Comparison of ENCODE assay signal across 17 cellular contexts in genomic region chr5:43646997-43647396, GRCh38. TPM values are rescaled to one million over a fixed set of nuclear protein-coding genes. Genes with fewer than 3 reads are reported as not detected.
A peak's percentile ranks its signal among the peaks of the same experiment; 100 is the strongest.
DNase-seq lines count a peak whose midpoint lies in the region; ATAC-seq and TF ChIP-seq lines count a peak whose summit lies in the region.
"Had no signal": no experiment of that assay in that cellular context is flagged by ENCODE, and none has a peak within 500 bp of the region (broad histone marks: within the 10 kb centered on the region; RNA-seq: fewer than 3 reads in every experiment).

No MANE protein-coding gene starts in this region.

- H3K27ac Mint-ChIP-seq in activated T-cell treated with anti-CD3 and anti-CD28 coated beads, Interleukin-2, amount 50 U/mL, for 24 hours, result peak overlapping the region; percentile 18
- H3K27ac Mint-ChIP-seq in osteocyte (ENCODE audit: unreplicated experiment), result peak overlapping the region; percentile 77
- no peak overlapping the region for H3K27ac Mint-ChIP-seq in natural killer cell treated with Interleukin-12 subunit alpha and Interleukin-12 subunit beta and Interleukin-15 and Interleukin-18, amount 100 ng/mL, for 72 hours
- H3K27ac Mint-ChIP-seq: natural killer cell had no signal

- no peak overlapping the region for H3K4me3 Mint-ChIP-seq in activated T-cell treated with anti-CD3 and anti-CD28 coated beads, Interleukin-2, amount 50 U/mL, for 24 hours
- H3K4me3 Mint-ChIP-seq in osteocyte (ENCODE audit: unreplicated experiment), result no peak overlapping the region
- no peak overlapping the region for H3K4me3 Mint-ChIP-seq in natural killer cell treated with Interleukin-12 subunit alpha and Interleukin-12 subunit beta and Interleukin-15 and Interleukin-18, amount 100 ng/mL, for 72 hours
- H3K4me3 Mint-ChIP-seq: natural killer cell had no signal

- no peak for ATAC-seq in natural killer cell treated with Interleukin-12 subunit alpha and Interleukin-12 subunit beta and Interleukin-15 and Interleukin-18, amount 100 ng/mL, for 72 hours
- ATAC-seq: body of pancreas, gastrocnemius medialis, natural killer cell had no signal

- H3K36me3 Mint-ChIP-seq in activated T-cell treated with anti-CD3 and anti-CD28 coated beads, Interleukin-2, amount 50 U/mL, for 24 hours (ENCODE audit: low read depth), result peaks cover 81% of the 10 kb centered on the region
- H3K36me3 Mint-ChIP-seq in osteocyte (ENCODE audit: unreplicated experiment), result peaks cover 27% of the 10 kb centered on the region
- peaks cover 7% of the 10 kb centered on the region for H3K36me3 Mint-ChIP-seq in natural killer cell treated with Interleukin-12 subunit alpha and Interleukin-12 subunit beta and Interleukin-15 and Interleukin-18, amount 100 ng/mL, for 72 hours

- in situ Hi-C loops in brain microvascular endothelial cell (cut with HindIII; ENCODE audit: low pct_ligation_motif_present, low sequenced_read_pairs), result no loop called here

- peaks cover 4% of the 10 kb centered on the region for H3K4me1 Mint-ChIP-seq in activated T-cell treated with anti-CD3 and anti-CD28 coated beads, Interleukin-2, amount 50 U/mL, for 24 hours (ENCODE audit: low read depth)
- peaks cover 60% of the 10 kb centered on the region for H3K4me1 Mint-ChIP-seq in osteocyte (ENCODE audit: unreplicated experiment)
- H3K4me1 Mint-ChIP-seq in natural killer cell treated with Interleukin-12 subunit alpha and Interleukin-12 subunit beta and Interleukin-15 and Interleukin-18, amount 100 ng/mL, for 72 hours (ENCODE audit: low read depth in 2 of 2), result no peaks in the 10 kb centered on the region

- no peaks in the 10 kb centered on the region for H3K27me3 ChIP-seq in brain microvascular endothelial cell (replicated peaks)
- H3K27me3 ChIP-seq: body of pancreas, gastrocnemius medialis had no signal

- no peaks in the 10 kb centered on the region for H3K9me3 Mint-ChIP-seq in activated T-cell treated with anti-CD3 and anti-CD28 coated beads, Interleukin-2, amount 50 U/mL, for 24 hours
- H3K9me3 Mint-ChIP-seq in osteocyte (ENCODE audit: unreplicated experiment), result no peaks in the 10 kb centered on the region
- H3K9me3 Mint-ChIP-seq in natural killer cell treated with Interleukin-12 subunit alpha and Interleukin-12 subunit beta and Interleukin-15 and Interleukin-18, amount 100 ng/mL, for 72 hours, result no peaks in the 10 kb centered on the region
- H3K9me3 Mint-ChIP-seq: natural killer cell had no signal

- peaks cover 2% of the 10 kb centered on the region for H3K36me3 ChIP-seq in brain microvascular endothelial cell (replicated peaks)

- TF ChIP-seq CTCF in brain microvascular endothelial cell (IDR thresholded peaks at IDR 0.05; ENCODE audit: low read depth, low read length, missing control alignments) (peak; percentile 21), osteocyte (IDR thresholded peaks at IDR 0.05) (peak; percentile 45)

- no peak overlapping the region for H3K4me3 ChIP-seq in brain microvascular endothelial cell (ENCODE audit: low read depth, low read length)
- H3K4me3 ChIP-seq: body of pancreas, gastrocnemius medialis, lung had no signal

- no peak for DNase-seq in activated T-cell treated with anti-CD3 and anti-CD28 coated beads, Interleukin-2, amount 50 U/mL, for 24 hours
- DNase-seq in activated T-cell treated with anti-CD3 and anti-CD28 coated beads, Interleukin-2, amount 50 U/mL, for 1 hour, result no peak
- DNase-seq in Kasumi-1 (lab: John Stamatoyannopoulos, UW) (peak; percentile 15 to 26), brain microvascular endothelial cell (no peak), osteocyte (ENCODE audit: extremely low spot score, unreplicated experiment) (no peak), NCI-H1092 (lab: John Stamatoyannopoulos, UW) (no peak)
- DNase-seq in natural killer cell treated with Interleukin-12 subunit alpha and Interleukin-12 subunit beta and Interleukin-15 and Interleukin-18, amount 100 ng/mL, for 72 hours (ENCODE audit: low spot score), result no peak
- no peak for DNase-seq in activated CD8-positive, alpha-beta memory T cell treated with anti-CD3 and anti-CD28 coated beads for 24 hours
- DNase-seq: activated effector memory CD4-positive, alpha-beta T cell treated with anti-CD3 and anti-CD28 coated beads, Interleukin-2, amount 50 U/mL, for 16 hours; body of pancreas; effector memory CD4-positive, alpha-beta T cell; gastrocnemius medialis; natural killer cell; NCI-H2081; SHP77; stimulated activated CD4-positive, alpha-beta T cell treated with anti-CD3 and anti-CD28 coated beads, Interleukin-1b, Interleukin-23, amount 100 ng/mL, for 48 hours had no signal

- no peaks in the 10 kb centered on the region for H3K27me3 Mint-ChIP-seq in activated T-cell treated with anti-CD3 and anti-CD28 coated beads, Interleukin-2, amount 50 U/mL, for 24 hours
- no peaks in the 10 kb centered on the region for H3K27me3 Mint-ChIP-seq in osteocyte (ENCODE audit: unreplicated experiment)
- H3K27me3 Mint-ChIP-seq in natural killer cell treated with Interleukin-12 subunit alpha and Interleukin-12 subunit beta and Interleukin-15 and Interleukin-18, amount 100 ng/mL, for 72 hours, result no peaks in the 10 kb centered on the region

- no peak overlapping the region for H3K27ac ChIP-seq in brain microvascular endothelial cell
- H3K27ac ChIP-seq: body of pancreas had no signal

RNA-seq across cellular contexts. Expression of gene NNT, which starts 44.0 kb away (rescaled TPM):
- 107 and 108 TPM in 2 replicates for total RNA-seq in osteocyte
- 10 to 100 TPM; 63.2 to 70.6 TPM for total RNA-seq in natural killer cell treated with Interleukin-12 subunit alpha and Interleukin-12 subunit beta and Interleukin-15 and Interleukin-18, amount 100 ng/mL, for 72 hours

Comparison
In these comparisons a context has a peak if more than half of its experiments do, and no peak if none do; other contexts are left out.
1. DNase-seq: peak in Kasumi-1 (2 of 2); none in activated T-cell treated with anti-CD3 and anti-CD28 coated beads, Interleukin-2, amount 50 U/mL, for 24 hours (single experiment), activated T-cell treated with anti-CD3 and anti-CD28 coated beads, Interleukin-2, amount 50 U/mL, for 1 hour (single experiment), brain microvascular endothelial cell (single experiment), osteocyte (single experiment), NCI-H1092 (single experiment), natural killer cell treated with Interleukin-12 subunit alpha and Interleukin-12 subunit beta and Interleukin-15 and Interleukin-18, amount 100 ng/mL, for 72 hours (single experiment) and activated CD8-positive, alpha-beta memory T cell treated with anti-CD3 and anti-CD28 coated beads for 24 hours (single experiment).
2. H3K27ac Mint-ChIP-seq: peak in activated T-cell treated with anti-CD3 and anti-CD28 coated beads, Interleukin-2, amount 50 U/mL, for 24 hours (single experiment) and osteocyte (single experiment); none in natural killer cell treated with Interleukin-12 subunit alpha and Interleukin-12 subunit beta and Interleukin-15 and Interleukin-18, amount 100 ng/mL, for 72 hours (0 of 2).